In genomic region chr19:29172302-29172701, GRCh38 we compare ENCODE assay signal across 17 cellular contexts.
"Had no signal": no experiment of that assay in that cellular context is flagged by ENCODE, and none has a peak within 500 bp of the region (broad histone marks: within the 10 kb centered on the region; RNA-seq: fewer than 3 reads in every experiment).

No MANE protein-coding gene starts in this region.

- H3K4me1 ChIP-seq: colonic mucosa, parathyroid adenoma, testis had no signal

- FAIRE-seq: endothelial cell of umbilical vein had no signal

- H3K27ac ChIP-seq: colonic mucosa, parathyroid adenoma, testis had no signal

- ATAC-seq: naive thymus-derived CD4-positive, alpha-beta T cell; stimulated activated naive CD8-positive, alpha-beta T cell treated with anti-CD3 and anti-CD28 coated beads, Interleukin-15, amount 100 ng/mL, for 72 hours had no signal

- DNase-seq: activated CD4-positive, alpha-beta T cell treated with anti-CD3 and anti-CD28 coated beads, Interleukin-2, amount 50 U/mL, for 1 hour; activated CD4-positive, CD25-positive, alpha-beta regulatory T cell; activated naive CD4-positive, alpha-beta T cell treated with anti-CD3 and anti-CD28 coated beads, Interleukin-2, amount 10 ng/mL, durations not matched to agents 7 days and 5 days; activated T-cell treated with anti-CD3 and anti-CD28 coated beads for 4 hours; caudate nucleus; colonic mucosa; effector CD4-positive, alpha-beta T cell; foreskin melanocyte; head of caudate nucleus; mammary epithelial cell; naive thymus-derived CD4-positive, alpha-beta T cell; retina; stimulated activated CD4-positive, alpha-beta T cell treated with anti-CD3 and anti-CD28 coated beads, Interleukin-4, amount 100 ng/mL, for 24 hours; stimulated activated naive CD8-positive, alpha-beta T cell treated with anti-CD3 and anti-CD28 coated beads, Interleukin-15, amount 100 ng/mL, for 72 hours; testis had no signal

- H3K4me3 ChIP-seq: colonic mucosa, testis had no signal

- H3K9me3 ChIP-seq: colonic mucosa, testis had no signal
